In the genomic region with DNA sequence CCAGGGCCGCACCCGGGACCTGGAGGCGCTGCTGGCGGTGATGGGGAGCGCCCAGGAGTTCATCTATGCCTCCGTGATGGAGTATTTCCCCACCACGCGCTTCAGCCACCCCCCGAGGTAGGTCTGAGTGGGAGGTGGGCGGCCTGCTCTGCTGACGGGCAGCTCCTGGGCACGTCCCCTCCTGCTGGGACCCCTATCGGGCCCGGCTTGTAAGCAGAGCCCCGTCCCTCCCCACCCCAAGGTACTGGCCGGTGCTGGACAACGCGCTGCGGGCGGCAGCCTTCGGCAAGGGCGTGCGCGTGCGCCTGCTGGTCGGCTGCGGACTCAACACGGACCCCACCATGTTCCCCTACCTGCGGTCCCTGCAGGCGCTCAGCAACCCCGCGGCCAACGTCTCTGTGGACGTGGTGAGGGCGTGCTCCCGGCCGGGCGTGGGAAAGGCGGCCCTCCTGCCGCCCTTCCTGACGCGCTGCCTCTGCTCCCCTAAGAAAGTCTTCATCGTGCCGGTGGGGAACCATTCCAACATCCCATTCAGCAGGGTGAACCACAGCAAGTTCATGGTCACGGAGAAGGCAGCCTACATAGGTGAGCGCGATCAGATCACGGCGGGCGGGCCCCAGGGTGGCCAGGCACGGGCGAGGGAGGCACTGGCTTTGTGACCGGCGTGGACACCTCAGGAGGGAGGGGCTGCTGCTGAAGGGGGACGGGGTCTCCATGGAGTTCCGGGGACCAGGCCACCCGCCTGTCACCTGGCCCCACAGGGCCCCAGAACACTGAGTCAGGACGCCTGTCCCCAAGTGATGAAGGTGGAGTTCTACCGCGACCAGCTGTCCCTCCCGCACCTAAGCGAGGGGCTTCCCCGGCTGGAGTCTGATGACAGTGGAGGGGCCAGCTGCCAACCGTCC, we compare ENCODE assay signal across 1 cellular context.
TF ChIP-seq lines count a peak whose summit lies in the region.

No MANE protein-coding gene starts in this region.

TF ChIP-seq in H1, 55 proteins besides CTCF, POLR2A, EP300 and RAD21:
- TF ChIP-seq CBX5 (IDR thresholded peaks at IDR 0.05; ENCODE audit: low read depth, low read length) (no peak), SP4 (IDR thresholded peaks at IDR 0.05; ENCODE audit: low read length) (no peak), EZH2 (IDR thresholded peaks at IDR 0.05; ENCODE audit: low read depth, low read length, severe bottlenecking) (peak; percentile 85)
- TF ChIP-seq, protein P1, sequence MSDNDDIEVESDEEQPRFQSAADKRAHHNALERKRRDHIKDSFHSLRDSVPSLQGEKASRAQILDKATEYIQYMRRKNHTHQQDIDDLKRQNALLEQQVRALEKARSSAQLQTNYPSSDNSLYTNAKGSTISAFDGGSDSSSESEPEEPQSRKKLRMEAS (IDR thresholded peaks at IDR 0.05), result 0 out of 2 replicates have a peak, but pooled peaks have one; percentile 24
